ENCODE assay signal across 13 cellular contexts in the genomic region with DNA sequence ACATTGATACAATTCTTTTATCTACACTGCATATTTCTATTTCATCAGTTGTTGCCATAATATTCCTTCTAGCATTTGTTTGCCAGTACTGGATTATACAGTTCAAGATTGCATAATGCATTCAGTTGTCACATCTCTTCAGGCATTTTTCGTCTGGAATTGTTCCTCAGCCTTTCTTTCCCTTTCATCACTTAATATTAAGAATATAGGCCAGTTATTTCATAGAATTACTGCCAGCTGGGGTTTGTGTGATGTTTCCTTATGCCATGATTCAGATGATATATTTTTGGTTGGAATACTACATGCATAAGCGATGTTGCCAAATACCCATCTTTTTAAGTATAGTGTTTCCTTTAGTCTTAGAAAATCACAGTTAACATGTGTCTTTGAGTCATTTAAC.
"Had no signal": no experiment of that assay in that cellular context is flagged by ENCODE, and none has a peak within 500 bp of the region (broad histone marks: within the 10 kb centered on the region; RNA-seq: fewer than 3 reads in every experiment).

No MANE protein-coding gene starts in this region.

- H3K27me3 ChIP-seq: ascending aorta, foreskin keratinocyte, right lobe of liver had no signal

- DNase-seq: activated CD4-positive, alpha-beta T cell treated with anti-CD3 and anti-CD28 coated beads, Interleukin-2, amount 50 U/mL, for 1 hour; activated CD4-positive, CD25-positive, alpha-beta regulatory T cell; activated gamma-delta T cell treated with Interleukin-2 at 50 U/mL for 16 hours; activated naive CD8-positive, alpha-beta T cell treated with anti-CD3 and anti-CD28 coated beads for 36 hours; activated T-cell treated with anti-CD3 and anti-CD28 coated beads, Interleukin-2, amount 50 U/mL, for 4 hours; effector CD4-positive, alpha-beta T cell; foreskin keratinocyte; head of caudate nucleus; occipital lobe; psoas muscle; right lobe of liver; stimulated activated CD4-positive, alpha-beta T cell treated with anti-CD3 and anti-CD28 coated beads, Interleukin-12 subunit alpha, Interleukin-12 subunit beta, amount 100 ng/mL, for 4 hours had no signal

- ATAC-seq: activated T-cell treated with anti-CD3 and anti-CD28 coated beads, Interleukin-2, amount 50 U/mL, for 4 hours; foreskin keratinocyte; psoas muscle; right lobe of liver had no signal

- H3K4me3 ChIP-seq: ascending aorta, psoas muscle, right lobe of liver had no signal

- H3K27ac ChIP-seq: foreskin keratinocyte, psoas muscle, right lobe of liver had no signal

- H3K9me3 ChIP-seq: ascending aorta, psoas muscle, right lobe of liver had no signal

- H3K4me1 ChIP-seq: psoas muscle, right lobe of liver had no signal
